8 cellular contexts compared by ENCODE assay signal in genomic region chr7:151057989-151058765, GRCh38. TPM values are rescaled to one million over a fixed set of nuclear protein-coding genes. Genes with fewer than 3 reads are reported as not detected.
A peak's percentile ranks its signal among the peaks of the same experiment; 100 is the strongest.
DNase-seq lines count a peak whose midpoint lies in the region; ATAC-seq lines count a peak whose summit lies in the region.

No MANE protein-coding gene starts in this region.

- H3K79me1 ChIP-seq in mesendoderm (ENCODE audit: low read length): peaks cover 6% of the 10 kb centered on the region

- H3K4me1 ChIP-seq in endocrine pancreas (ENCODE audit: control insufficient read depth, insufficient read depth, low read length) (no peaks in the 10 kb centered on the region), mesendoderm (ENCODE audit: control insufficient read depth, low read depth, low read length) (peaks cover 18% of the 10 kb centered on the region)

- no peaks in the 10 kb centered on the region for H3K79me2 ChIP-seq in mesendoderm (ENCODE audit: control insufficient read depth, insufficient read depth, low read length)

- in situ Hi-C loops in Caki2 (cut with HindIII; ENCODE audit: low pct_unique_long_range_greater_than_20kb, low sequenced_read_pairs): no loop called here

- no CpG with 5 or more reads among the region's 46 CpGs for WGBS in mesendoderm (ENCODE audit: extremely low coverage, insufficient coverage, low lambda C conversion rate)

- H3K23ac ChIP-seq in mesendoderm (ENCODE audit: low read length): no peak overlapping the region

- peak overlapping the region; percentile 73 for H3K27ac ChIP-seq in mesendoderm (ENCODE audit: low read depth, low read length)

- no peak overlapping the region for H2BK15ac ChIP-seq in mesendoderm (replicated peaks; ENCODE audit: low read depth)

- peak overlapping the region; percentile 98 for H3K4me2 ChIP-seq in mesendoderm (ENCODE audit: low read length)

- no peaks in the 10 kb centered on the region for H3K9me3 ChIP-seq in endocrine pancreas (ENCODE audit: control insufficient read depth, low read length)

- H2BK5ac ChIP-seq in mesendoderm (ENCODE audit: low read length): no peak overlapping the region

- H3K4ac ChIP-seq in mesendoderm (ENCODE audit: low read depth, low read length): no peak overlapping the region

- DNase-seq in Caki2 (ENCODE audit: low read depth) (peak; percentile 98), HUDEP-2 (lab: John Stamatoyannopoulos, UW; ENCODE audit: unreplicated experiment in 76 of 76) (peak in 75 of 76 experiments; percentile 72 to 99 (median 96)), NOMO-1 treated with dmso at 0.1 percent for 144 hours (lab: John Stamatoyannopoulos, UW; ENCODE audit: unreplicated experiment) (peak; percentile 92), mesendoderm (peak; percentile 100)
- DNase-seq in activated CD8-positive, alpha-beta memory T cell treated with anti-CD3 and anti-CD28 coated beads, Interleukin-2, amount 50 U/mL, for 1 hour (ENCODE audit: extremely low read depth): peak; percentile 97
- peak; percentile 92 for DNase-seq in stimulated activated CD8-positive, alpha-beta memory T cell treated with anti-CD3 and anti-CD28 coated beads, Interleukin-12 subunit alpha, Interleukin-12 subunit beta, amount 100 ng/mL, for 4 hours (ENCODE audit: low read depth)

- peak; percentile 87 for ATAC-seq in GM21390 (IDR thresholded peaks at IDR 0.05; ENCODE audit: unreplicated experiment)

- no peak overlapping the region for H4K8ac ChIP-seq in mesendoderm (ENCODE audit: low read depth, low read length)

- peak overlapping the region; percentile 29 for H2AK5ac ChIP-seq in mesendoderm (ENCODE audit: low read length)

- peak overlapping the region; percentile 87 for H3K56ac ChIP-seq in mesendoderm (ENCODE audit: low read length)

- H3K4me3 ChIP-seq in endocrine pancreas (ENCODE audit: control insufficient read depth, insufficient read depth, low read length) (peak overlapping the region; percentile 65), mesendoderm (ENCODE audit: low read length) (no peak overlapping the region)

- H4K5ac ChIP-seq in mesendoderm (ENCODE audit: low read length): no peak overlapping the region

- no peak overlapping the region for H2BK120ac ChIP-seq in mesendoderm (ENCODE audit: low read depth, low read length)

- H3K36me3 ChIP-seq in endocrine pancreas (ENCODE audit: control insufficient read depth, insufficient read depth, low read length) (no peaks in the 10 kb centered on the region), mesendoderm (ENCODE audit: control insufficient read depth, insufficient read depth, low read length) (no peaks in the 10 kb centered on the region)

- peak overlapping the region; percentile 52 for H3K18ac ChIP-seq in mesendoderm (ENCODE audit: low read length)

- H3K9ac ChIP-seq in endocrine pancreas (ENCODE audit: control insufficient read depth, insufficient read depth, low read length) (peak overlapping the region; percentile 93), mesendoderm (ENCODE audit: low read length) (peak overlapping the region; percentile 75)

- H3K27me3 ChIP-seq in endocrine pancreas (ENCODE audit: control insufficient read depth, insufficient read depth, low read length): no peaks in the 10 kb centered on the region
- H3K27me3 ChIP-seq in mesendoderm (ENCODE audit: insufficient read depth, low read length, poor library complexity): no peaks in the 10 kb centered on the region

RNA-seq across cellular contexts. Expression of gene CDK5, which starts 0.5 kb away (rescaled TPM):
- total RNA-seq in Caki2 (2014; rRNA removed; shearing (Covaris generic); ENCODE audit: low replicate concordance): 30.1 and 37.2 TPM in 2 replicates
- polyA plus RNA-seq in mesendoderm (2013, experiment 1 of 2): 9.7 TPM
- polyA plus RNA-seq in mesendoderm (2013, experiment 2 of 2): 10.1 TPM

RNA-seq across cellular contexts. Expression of gene SLC4A2, which starts 1.2 kb away (rescaled TPM):
- 237 and 345 TPM in 2 replicates for total RNA-seq in Caki2 (2014; rRNA removed; shearing (Covaris generic); ENCODE audit: low replicate concordance)
- 51.8 TPM for polyA plus RNA-seq in mesendoderm (2013, experiment 1 of 2)
- 53.3 TPM for polyA plus RNA-seq in mesendoderm (2013, experiment 2 of 2)

RNA-seq across cellular contexts. Expression of gene ASIC3, which starts 9.8 kb away (rescaled TPM):
- 0.84 and 1.6 TPM in 2 replicates for total RNA-seq in Caki2 (2014; rRNA removed; shearing (Covaris generic); ENCODE audit: low replicate concordance)
- 0.27 TPM for polyA plus RNA-seq in mesendoderm (2013, experiment 1 of 2)
- 0.31 TPM for polyA plus RNA-seq in mesendoderm (2013, experiment 2 of 2)

RNA-seq across cellular contexts. Expression of gene FASTK, which starts 22.4 kb away (rescaled TPM):
- 126 and 140 TPM in 2 replicates for total RNA-seq in Caki2 (2014; rRNA removed; shearing (Covaris generic); ENCODE audit: low replicate concordance)
- polyA plus RNA-seq in mesendoderm (2013, experiment 1 of 2): 29.3 TPM
- polyA plus RNA-seq in mesendoderm (2013, experiment 2 of 2): 27.9 TPM

RNA-seq across cellular contexts. Expression of gene TMUB1, which starts 25.1 kb away (rescaled TPM):
- total RNA-seq in Caki2 (2014; rRNA removed; shearing (Covaris generic); ENCODE audit: low replicate concordance): 63.7 and 67.2 TPM in 2 replicates
- polyA plus RNA-seq in mesendoderm (2013, experiment 1 of 2): 43.1 TPM
- polyA plus RNA-seq in mesendoderm (2013, experiment 2 of 2): 42.0 TPM
